9 cellular contexts compared by ENCODE assay signal in the genomic region with DNA sequence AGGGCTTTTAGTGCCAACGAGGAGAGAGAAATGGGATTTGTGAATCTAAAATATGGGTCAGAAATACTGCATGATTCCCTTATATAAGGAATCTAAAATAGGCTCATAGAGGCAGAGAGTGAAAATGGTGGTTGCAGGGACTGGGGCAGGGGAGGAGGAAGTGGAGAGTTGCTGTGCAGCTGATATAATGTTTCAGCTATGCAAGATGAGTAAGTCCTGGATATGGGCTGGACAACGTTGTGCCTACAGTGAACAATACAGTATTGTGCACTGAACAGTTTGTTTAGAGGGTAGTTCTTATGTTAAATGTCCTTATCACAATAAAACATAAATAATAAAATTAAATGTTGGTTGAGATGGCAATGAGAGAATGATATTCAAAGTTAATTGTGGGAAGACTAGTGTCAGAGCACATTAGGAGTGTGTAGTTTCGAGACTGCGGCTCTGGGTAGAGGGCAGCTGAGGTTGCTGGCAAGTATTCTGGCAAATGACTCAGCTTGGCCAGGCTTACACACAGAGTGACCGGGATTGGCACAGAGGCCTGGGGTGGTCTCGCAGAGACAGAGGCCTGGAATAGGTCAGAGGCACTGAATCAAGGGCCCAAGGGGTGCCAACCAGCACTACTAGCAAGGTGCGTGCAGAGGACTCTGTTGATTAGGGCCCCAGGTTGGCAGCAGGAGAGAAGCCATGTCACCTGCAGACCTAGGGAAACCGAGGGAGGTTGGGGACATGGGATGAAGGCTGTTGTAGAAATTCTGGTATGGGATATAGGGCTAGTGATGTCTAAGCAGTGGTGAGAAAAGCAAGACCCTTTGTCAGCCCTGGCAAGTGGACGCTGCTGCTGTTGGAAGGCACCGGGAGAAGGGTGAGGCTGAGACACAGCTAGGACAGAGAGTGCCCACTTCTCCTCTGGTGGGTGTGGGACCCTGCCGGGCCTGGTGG. TPM values are rescaled to one million over a fixed set of nuclear protein-coding genes. Genes with fewer than 3 reads are reported as not detected.
DNase-seq lines count a peak whose midpoint lies in the region; ATAC-seq and TF ChIP-seq lines count a peak whose summit lies in the region.
"Had no signal": no experiment of that assay in that cellular context is flagged by ENCODE, and none has a peak within 500 bp of the region (broad histone marks: within the 10 kb centered on the region; RNA-seq: fewer than 3 reads in every experiment).

No MANE protein-coding gene starts in this region.

- H3K27me3 Mint-ChIP-seq in WTC11 (ENCODE audit: low read depth): peaks cover 8% of the 10 kb centered on the region; the same call in 1 of the 2 replicates

- H3K36me3 ChIP-seq in RWPE2 (ENCODE audit: low read depth) (no peaks in the 10 kb centered on the region), rectal smooth muscle tissue (ENCODE audit: control insufficient read depth, insufficient read depth, low read length) (peaks cover 9% of the 10 kb centered on the region)

- H3K9ac ChIP-seq in rectal smooth muscle tissue (ENCODE audit: low read length): no peak overlapping the region

- peaks cover 52% of the 10 kb centered on the region for H3K4me1 Mint-ChIP-seq in WTC11

- ATAC-seq in HG02571 (IDR thresholded peaks at IDR 0.05; ENCODE audit: unreplicated experiment): peak; percentile 41
- peak; percentile 93 for ATAC-seq in RWPE2 (ENCODE audit: low read depth)
- no peak for ATAC-seq in activated CD4-positive, CD25-positive, alpha-beta regulatory T cell treated with anti-CD3 and anti-CD28 coated beads, Interleukin-2, amount 50 U/mL, for 24 hours
- no peak for ATAC-seq in WTC11
- no peak for ATAC-seq in HG02763 (IDR thresholded peaks at IDR 0.05; ENCODE audit: unreplicated experiment)

- CTCF ChIA-PET in WTC11 (lab: Charles Lee): interaction anchor here (1.2 to 3.7 kb wide), 4 partner anchors 9 to 49 kb away, joined by 3 to 46 read pairs (median 22); a partner anchor contains a TSS

- H3K9me3 ChIP-seq in RWPE2 (ENCODE audit: severe bottlenecking): no peaks in the 10 kb centered on the region

- no peaks in the 10 kb centered on the region for H3K36me3 Mint-ChIP-seq in WTC11

- no peak overlapping the region for H3K4me3 ChIP-seq in RWPE2 (ENCODE audit: severe bottlenecking)
- H3K4me3 ChIP-seq in fibroblast of the aortic adventitia (ENCODE audit: low read depth, low read length): no peak overlapping the region
- no peak overlapping the region for H3K4me3 ChIP-seq in rectal smooth muscle tissue (ENCODE audit: low read length)

- H3K27ac ChIP-seq in RWPE2 (ENCODE audit: poor library complexity, severe bottlenecking): peak overlapping the region; percentile 91
- peak overlapping the region; percentile 82 for H3K27ac ChIP-seq in rectal smooth muscle tissue (ENCODE audit: low read depth, low read length)
- H3K27ac ChIP-seq: HL-60 had no signal

- H3K9me3 Mint-ChIP-seq in WTC11: no peaks in the 10 kb centered on the region

- H3K4me1 ChIP-seq in RWPE2 (ENCODE audit: insufficient read depth, poor library complexity, severe bottlenecking): peaks cover 43% of the 10 kb centered on the region
- peaks cover 36% of the 10 kb centered on the region for H3K4me1 ChIP-seq in rectal smooth muscle tissue (ENCODE audit: control insufficient read depth, insufficient read depth, low read length)

- H3K4me3 Mint-ChIP-seq in WTC11: no peak overlapping the region

- TF ChIP-seq CTCF in RWPE2 (IDR thresholded peaks at IDR 0.05; ENCODE audit: poor library complexity, severe bottlenecking): no peak
- no peak for TF ChIP-seq CTCF in fibroblast of the aortic adventitia (IDR thresholded peaks at IDR 0.05; ENCODE audit: insufficient read depth, low read length)
- TF ChIP-seq CTCF in WTC11 (IDR thresholded peaks at IDR 0.05): no peak

- DNase-seq in EL: peak; percentile 88
- DNase-seq in RWPE2 (ENCODE audit: low spot score): no peak
- peak; percentile 90 for DNase-seq in fibroblast of the aortic adventitia (ENCODE audit: low read depth)
- DNase-seq in WTC11 (ENCODE audit: low spot score): no peak

- POLR2A ChIA-PET in WTC11 (lab: Charles Lee): no interaction called here

- H3K27me3 ChIP-seq in RWPE2 (ENCODE audit: insufficient read depth, poor library complexity, severe bottlenecking): no peaks in the 10 kb centered on the region
- H3K27me3 ChIP-seq in rectal smooth muscle tissue (ENCODE audit: control insufficient read depth, insufficient read depth, low read length): no peaks in the 10 kb centered on the region

- H3K27ac Mint-ChIP-seq in WTC11: no peak overlapping the region

TF ChIP-seq in WTC11, 78 proteins besides CTCF, POLR2A, EP300 and RAD21:
- TF ChIP-seq ZNF263 (CRISPR knock-in tag; IDR thresholded peaks at IDR 0.05; ENCODE audit: low read depth): no peak
- TF ChIP-seq, protein P1, sequence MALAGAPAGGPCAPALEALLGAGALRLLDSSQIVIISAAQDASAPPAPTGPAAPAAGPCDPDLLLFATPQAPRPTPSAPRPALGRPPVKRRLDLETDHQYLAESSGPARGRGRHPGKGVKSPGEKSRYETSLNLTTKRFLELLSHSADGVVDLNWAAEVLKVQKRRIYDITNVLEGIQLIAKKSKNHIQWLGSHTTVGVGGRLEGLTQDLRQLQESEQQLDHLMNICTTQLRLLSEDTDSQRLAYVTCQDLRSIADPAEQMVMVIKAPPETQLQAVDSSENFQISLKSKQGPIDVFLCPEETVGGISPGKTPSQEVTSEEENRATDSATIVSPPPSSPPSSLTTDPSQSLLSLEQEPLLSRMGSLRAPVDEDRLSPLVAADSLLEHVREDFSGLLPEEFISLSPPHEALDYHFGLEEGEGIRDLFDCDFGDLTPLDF (CRISPR knock-in tag; IDR thresholded peaks at IDR 0.05): no peak
- TF ChIP-seq NFE2L1 (CRISPR knock-in tag; IDR thresholded peaks at IDR 0.05): no peak
- TF ChIP-seq, protein P2, sequence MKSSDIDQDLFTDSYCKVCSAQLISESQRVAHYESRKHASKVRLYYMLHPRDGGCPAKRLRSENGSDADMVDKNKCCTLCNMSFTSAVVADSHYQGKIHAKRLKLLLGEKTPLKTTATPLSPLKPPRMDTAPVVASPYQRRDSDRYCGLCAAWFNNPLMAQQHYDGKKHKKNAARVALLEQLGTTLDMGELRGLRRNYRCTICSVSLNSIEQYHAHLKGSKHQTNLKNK (CRISPR knock-in tag; IDR thresholded peaks at IDR 0.05): no peak
- TF ChIP-seq, protein P3, sequence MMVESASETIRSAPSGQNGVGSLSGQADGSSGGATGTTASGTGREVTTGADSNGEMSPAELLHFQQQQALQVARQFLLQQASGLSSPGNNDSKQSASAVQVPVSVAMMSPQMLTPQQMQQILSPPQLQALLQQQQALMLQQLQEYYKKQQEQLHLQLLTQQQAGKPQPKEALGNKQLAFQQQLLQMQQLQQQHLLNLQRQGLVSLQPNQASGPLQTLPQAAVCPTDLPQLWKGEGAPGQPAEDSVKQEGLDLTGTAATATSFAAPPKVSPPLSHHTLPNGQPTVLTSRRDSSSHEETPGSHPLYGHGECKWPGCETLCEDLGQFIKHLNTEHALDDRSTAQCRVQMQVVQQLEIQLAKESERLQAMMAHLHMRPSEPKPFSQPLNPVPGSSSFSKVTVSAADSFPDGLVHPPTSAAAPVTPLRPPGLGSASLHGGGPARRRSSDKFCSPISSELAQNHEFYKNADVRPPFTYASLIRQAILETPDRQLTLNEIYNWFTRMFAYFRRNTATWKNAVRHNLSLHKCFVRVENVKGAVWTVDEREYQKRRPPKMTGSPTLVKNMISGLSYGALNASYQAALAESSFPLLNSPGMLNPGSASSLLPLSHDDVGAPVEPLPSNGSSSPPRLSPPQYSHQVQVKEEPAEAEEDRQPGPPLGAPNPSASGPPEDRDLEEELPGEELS (CRISPR knock-in tag; IDR thresholded peaks at IDR 0.05): no peak
- no peak for TF ChIP-seq MYBL2 (CRISPR knock-in tag; IDR thresholded peaks at IDR 0.05)
- no peak for TF ChIP-seq NR2C2 (CRISPR knock-in tag; IDR thresholded peaks at IDR 0.05)

RNA-seq across cellular contexts. Expression of a gene that starts 2.8 kb away (rescaled TPM):
- 17.3 and 73.8 TPM in 2 replicates for total RNA-seq in fibroblast of the aortic adventitia (ENCODE audit: low replicate concordance)
- total RNA-seq in WTC11 (2021): 1.6 to 2.1 TPM (median 1.6 TPM) in 3 replicates

RNA-seq across cellular contexts. Expression of a gene that starts 19.3 kb away (rescaled TPM):
- 4.4 and 16.6 TPM in 2 replicates for total RNA-seq in fibroblast of the aortic adventitia (ENCODE audit: low replicate concordance)
- 31.0 to 36.8 TPM (median 35.9 TPM) in 3 replicates for total RNA-seq in WTC11 (2021)

RNA-seq across cellular contexts. Expression of a gene that starts 21.8 kb away (rescaled TPM):
- total RNA-seq in fibroblast of the aortic adventitia (ENCODE audit: low replicate concordance): 1.9 and 3.8 TPM in 2 replicates
- total RNA-seq in WTC11 (2021): 15.7 to 16.7 TPM (median 16.2 TPM) in 3 replicates

Comparison
In these comparisons a context has a peak if more than half of its experiments do, and no peak if none do; other contexts are left out.
1. DNase-seq: peak in EL (single experiment) and fibroblast of the aortic adventitia (single experiment); none in RWPE2 (single experiment) and WTC11 (single experiment).
2. ATAC-seq: peak in HG02571 (single experiment) and RWPE2 (single experiment); none in activated CD4-positive, CD25-positive, alpha-beta regulatory T cell treated with anti-CD3 and anti-CD28 coated beads, Interleukin-2, amount 50 U/mL, for 24 hours (0 of 2), WTC11 (single experiment) and HG02763 (single experiment).